ENCODE assay signal across 21 cellular contexts in the genomic region with DNA sequence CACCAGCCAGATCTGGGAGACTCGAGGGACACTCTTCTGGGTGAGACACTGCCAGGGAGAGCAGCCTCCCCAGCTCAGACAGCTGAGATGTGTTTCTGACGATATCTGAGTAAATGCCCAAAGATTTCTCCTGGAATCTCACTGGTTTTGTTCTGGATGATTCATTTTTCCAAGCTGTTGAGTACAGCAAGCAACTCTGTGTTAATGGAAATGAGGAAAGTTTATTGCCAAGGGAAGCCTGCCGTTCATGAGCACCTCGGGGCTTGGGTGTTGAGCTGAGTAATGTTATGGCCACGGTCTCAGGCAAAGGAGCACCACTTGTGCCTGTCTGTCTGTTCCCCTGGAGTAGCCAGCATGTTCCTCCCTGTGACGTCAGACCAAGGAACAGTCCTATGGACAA.
"Had no signal": no experiment of that assay in that cellular context is flagged by ENCODE, and none has a peak within 500 bp of the region (broad histone marks: within the 10 kb centered on the region; RNA-seq: fewer than 3 reads in every experiment).

No MANE protein-coding gene starts in this region.

- FAIRE-seq: colon, frontal cortex, small intestine had no signal

- H3K27ac ChIP-seq: right lobe of liver, thoracic aorta, upper lobe of left lung had no signal

- H3K4me1 ChIP-seq: right lobe of liver, upper lobe of left lung had no signal

- ATAC-seq: right lobe of liver; stimulated activated naive B cell treated with anti-CD40 and anti-IgM and Interleukin-4, amounts not matched to agents 10 μg/mL and 1 μg/mL and 100 μg/mL, for 72 hours had no signal

- H3K36me3 ChIP-seq: right lobe of liver, thoracic aorta, upper lobe of left lung had no signal

- H3K9me3 ChIP-seq: right lobe of liver, thoracic aorta, upper lobe of left lung had no signal

- H3K27me3 ChIP-seq: right lobe of liver, upper lobe of left lung had no signal

- H3K4me3 ChIP-seq: right lobe of liver, thoracic aorta, upper lobe of left lung had no signal

- DNase-seq: activated CD4-positive, alpha-beta T cell treated with anti-CD3 and anti-CD28 coated beads for 1 hour; activated CD4-positive, alpha-beta T cell treated with anti-CD3 and anti-CD28 coated beads, Interleukin-2, amount 50 U/mL, for 1 hour; activated gamma-delta T cell treated with Interleukin-2 at 50 U/mL for 16 hours; activated T-cell treated with anti-CD3 and anti-CD28 coated beads, Interleukin-2, amount 50 U/mL, for 1 hour; central memory CD4-positive, alpha-beta T cell; effector memory CD4-positive, alpha-beta T cell; glutamatergic neuron; hippocampal formation; nephron progenitor cell; occipital lobe; small intestine; stimulated activated CD4-positive, alpha-beta T cell treated with anti-CD3 and anti-CD28 coated beads, Interleukin-2, amount 100 ng/mL, for 48 hours; stimulated activated CD8-positive, alpha-beta memory T cell treated with anti-CD3 and anti-CD28 coated beads, Interleukin-4, amount 100 ng/mL, for 48 hours; stimulated activated naive B cell treated with anti-CD40 and anti-IgM and Interleukin-4, amounts not matched to agents 10 μg/mL and 1 μg/mL and 100 μg/mL, for 72 hours; T-helper 1 cell; T-helper 9 cell had no signal
